In genomic region chrX:30949554-30949953, GRCh38 we compare ENCODE assay signal across 24 cellular contexts.
"Had no signal": no experiment of that assay in that cellular context is flagged by ENCODE, and none has a peak within 500 bp of the region (broad histone marks: within the 10 kb centered on the region; RNA-seq: fewer than 3 reads in every experiment).

No MANE protein-coding gene starts in this region.

- DNase-seq: activated B cell treated with CpG ODN at 0.5 μM for 24 hours; activated CD4-positive, alpha-beta T cell treated with anti-CD3 and anti-CD28 coated beads for 36 hours; activated CD4-positive, alpha-beta T cell treated with anti-CD3 and anti-CD28 coated beads, Interleukin-2, amount 50 U/mL, for 4 hours; activated effector memory CD4-positive, alpha-beta T cell treated with Interleukin-2 at 50 U/mL for 16 hours; activated naive CD4-positive, alpha-beta T cell treated with anti-CD3 and anti-CD28 coated beads for 36 hours; activated naive CD8-positive, alpha-beta T cell treated with anti-CD3 and anti-CD28 coated beads, Interleukin-2, amount 10 ng/mL, durations not matched to agents 7 days and 5 days; activated T-cell treated with anti-CD3 and anti-CD28 coated beads, Interleukin-2, amount 50 U/mL, for 48 hours; amniotic stem cell; glutamatergic neuron; hippocampal formation; kidney; lower lobe of right lung; naive B cell; occipital lobe; small intestine; stimulated activated CD4-positive, alpha-beta T cell treated with anti-CD3 and anti-CD28 coated beads, Interleukin-2, amount 100 ng/mL, for 24 hours; T-helper 9 cell; transverse colon had no signal

- H3K4me3 ChIP-seq: lower lobe of right lung, transverse colon had no signal

- ATAC-seq: activated CD4-positive, alpha-beta T cell treated with anti-CD3 and anti-CD28 coated beads for 36 hours; left lobe of liver; lower lobe of right lung; sciatic nerve; stimulated activated effector memory CD8-positive, alpha-beta T cell treated with anti-CD3 and anti-CD28 coated beads, Interleukin-12 subunit alpha, Interleukin-12 subunit beta, amount 100 ng/mL, for 72 hours had no signal

- H3K36me3 ChIP-seq: lower lobe of right lung, transverse colon had no signal

- H3K27ac Mint-ChIP-seq: activated B cell treated with CpG ODN at 0.5 μM for 24 hours; activated CD4-positive, alpha-beta T cell treated with anti-CD3 and anti-CD28 coated beads for 36 hours; activated naive CD4-positive, alpha-beta T cell treated with anti-CD3 and anti-CD28 coated beads for 36 hours; activated naive CD8-positive, alpha-beta T cell treated with anti-CD3 and anti-CD28 coated beads, Interleukin-2, amount 10 ng/mL, durations not matched to agents 7 days and 5 days; naive B cell; stimulated activated effector memory CD8-positive, alpha-beta T cell treated with anti-CD3 and anti-CD28 coated beads, Interleukin-12 subunit alpha, Interleukin-12 subunit beta, amount 100 ng/mL, for 72 hours had no signal

- FAIRE-seq: frontal cortex, kidney, small intestine, urothelium cell line had no signal

- H3K27ac ChIP-seq: lower lobe of right lung, transverse colon had no signal

- H3K36me3 Mint-ChIP-seq: activated naive CD8-positive, alpha-beta T cell treated with anti-CD3 and anti-CD28 coated beads, Interleukin-2, amount 10 ng/mL, durations not matched to agents 7 days and 5 days; naive B cell; stimulated activated effector memory CD8-positive, alpha-beta T cell treated with anti-CD3 and anti-CD28 coated beads, Interleukin-12 subunit alpha, Interleukin-12 subunit beta, amount 100 ng/mL, for 72 hours had no signal

- H3K4me1 ChIP-seq: lower lobe of right lung, transverse colon had no signal

- H3K27me3 ChIP-seq: transverse colon had no signal

- H3K4me1 Mint-ChIP-seq: activated B cell treated with CpG ODN at 0.5 μM for 24 hours; activated CD4-positive, alpha-beta T cell treated with anti-CD3 and anti-CD28 coated beads for 36 hours; activated naive CD8-positive, alpha-beta T cell treated with anti-CD3 and anti-CD28 coated beads, Interleukin-2, amount 10 ng/mL, durations not matched to agents 7 days and 5 days; naive B cell; neural crest cell; stimulated activated effector memory CD8-positive, alpha-beta T cell treated with anti-CD3 and anti-CD28 coated beads, Interleukin-12 subunit alpha, Interleukin-12 subunit beta, amount 100 ng/mL, for 72 hours had no signal

- H3K9me3 ChIP-seq: lower lobe of right lung, transverse colon had no signal

- H3K9me3 Mint-ChIP-seq: activated B cell treated with CpG ODN at 0.5 μM for 24 hours; activated naive CD4-positive, alpha-beta T cell treated with anti-CD3 and anti-CD28 coated beads for 36 hours; activated naive CD8-positive, alpha-beta T cell treated with anti-CD3 and anti-CD28 coated beads, Interleukin-2, amount 10 ng/mL, durations not matched to agents 7 days and 5 days; stimulated activated effector memory CD8-positive, alpha-beta T cell treated with anti-CD3 and anti-CD28 coated beads, Interleukin-12 subunit alpha, Interleukin-12 subunit beta, amount 100 ng/mL, for 72 hours had no signal

- H3K27me3 Mint-ChIP-seq: activated B cell treated with CpG ODN at 0.5 μM for 24 hours; activated CD4-positive, alpha-beta T cell treated with anti-CD3 and anti-CD28 coated beads for 36 hours; activated naive CD8-positive, alpha-beta T cell treated with anti-CD3 and anti-CD28 coated beads, Interleukin-2, amount 10 ng/mL, durations not matched to agents 7 days and 5 days had no signal

- H3K4me3 Mint-ChIP-seq: activated B cell treated with CpG ODN at 0.5 μM for 24 hours; activated CD4-positive, alpha-beta T cell treated with anti-CD3 and anti-CD28 coated beads for 36 hours; activated naive CD4-positive, alpha-beta T cell treated with anti-CD3 and anti-CD28 coated beads for 36 hours; activated naive CD8-positive, alpha-beta T cell treated with anti-CD3 and anti-CD28 coated beads, Interleukin-2, amount 10 ng/mL, durations not matched to agents 7 days and 5 days; naive B cell; neural crest cell; stimulated activated effector memory CD8-positive, alpha-beta T cell treated with anti-CD3 and anti-CD28 coated beads, Interleukin-12 subunit alpha, Interleukin-12 subunit beta, amount 100 ng/mL, for 72 hours had no signal
